Comparison of ENCODE assay signal across 8 cellular contexts in the genomic region with DNA sequence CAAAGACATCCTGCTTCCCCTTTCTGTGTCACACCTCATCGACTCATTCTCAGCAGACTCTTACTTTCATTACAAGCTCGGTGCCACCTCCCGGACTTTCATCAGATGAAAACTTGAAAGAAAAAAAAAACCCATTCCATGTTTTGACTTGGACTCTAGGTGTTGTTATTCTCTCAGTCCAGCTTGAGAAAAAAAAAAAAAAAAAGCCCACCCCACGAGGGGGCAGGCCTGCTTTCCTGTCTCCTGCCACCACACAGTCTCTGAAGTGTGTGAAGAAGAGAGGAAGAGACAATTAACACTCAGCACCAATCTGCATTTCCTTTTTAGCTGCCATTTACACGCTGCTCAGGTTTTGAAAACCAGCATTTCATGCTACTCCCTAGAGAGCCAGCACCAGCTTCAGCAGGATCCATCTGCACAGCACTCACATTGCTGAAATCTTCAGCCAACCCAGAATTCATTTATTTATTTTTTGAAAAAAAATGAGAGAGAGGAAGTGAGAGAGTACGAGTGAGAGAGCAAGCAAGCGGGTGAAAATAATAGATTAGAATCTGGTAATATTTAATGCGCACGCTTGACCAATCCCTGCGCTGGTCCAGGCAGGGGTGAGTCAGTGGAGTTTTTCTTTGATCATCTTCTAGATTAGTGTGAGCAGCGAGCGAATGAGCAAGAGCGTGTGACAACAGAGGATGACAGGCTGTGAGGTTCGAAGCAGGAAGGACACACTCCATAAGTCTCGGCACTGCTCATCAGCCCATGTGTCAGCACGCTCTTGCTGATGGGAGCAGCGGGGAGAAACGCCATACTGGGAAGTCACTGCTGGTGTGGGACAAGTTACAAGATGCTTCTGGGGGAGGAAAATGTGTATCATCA. TPM values are rescaled to one million over a fixed set of nuclear protein-coding genes. Genes with fewer than 3 reads are reported as not detected.
DNase-seq lines count a peak whose midpoint lies in the region; ATAC-seq, FAIRE-seq and TF ChIP-seq lines count a peak whose summit lies in the region.

No MANE protein-coding gene starts in this region.

- H2BK12ac ChIP-seq in trophoblast cell (ENCODE audit: low read length): no peak overlapping the region

- 18% methylated on average over 16 of the region's 18 CpGs for WGBS in esophagus muscularis mucosa
- WGBS in trophoblast cell (ENCODE audit: extremely low coverage, insufficient coverage, insufficient read length): no CpG with 5 or more reads among the region's 18 CpGs

- peaks cover 0 to 11% (median 2%) of the 10 kb centered on the region in 4 donors for H3K27me3 ChIP-seq in esophagus muscularis mucosa
- H3K27me3 ChIP-seq in trophoblast cell (ENCODE audit: insufficient read depth, low read length): no peaks in the 10 kb centered on the region

- intact Hi-C loops in esophagus muscularis mucosa (cut with DNase I): no loop called here

- H3K36me3 ChIP-seq in HEK293 (ENCODE audit: control insufficient read depth in 2 of 2, insufficient read depth in 1 of 2, low read length in 2 of 2) (no peaks in the 10 kb centered on the region), esophagus muscularis mucosa (no peaks in the 10 kb centered on the region), trophoblast cell (ENCODE audit: control insufficient read depth in 1 of 2, insufficient read depth in 2 of 2, low read length in 2 of 2) (no peaks in the 10 kb centered on the region)

- H3K9me3 ChIP-seq in HEK293 (ENCODE audit: control insufficient read depth, insufficient read depth, low read depth, low read length) (no peaks in the 10 kb centered on the region), esophagus muscularis mucosa (no peaks in the 10 kb centered on the region), trophoblast cell (ENCODE audit: insufficient read depth, low read depth, low read length) (no peaks in the 10 kb centered on the region)

- H2BK120ac ChIP-seq in trophoblast cell (ENCODE audit: insufficient read depth, low read length, poor library complexity): no peak overlapping the region

- H3K14ac ChIP-seq in trophoblast cell (ENCODE audit: low read length): no peak overlapping the region

- no peak overlapping the region for H4K8ac ChIP-seq in trophoblast cell (ENCODE audit: low read depth, low read length)

- no peak overlapping the region for H2BK5ac ChIP-seq in trophoblast cell (ENCODE audit: low read depth, low read length, poor library complexity)

- CTCF ChIA-PET in HEK293 (lab: Yijun Ruan, JAX): interaction anchor here (0.7 kb wide), 1 partner anchor 1570 kb away, joined by 3 read pairs; no protein-coding TSS in a partner anchor

- H3K4ac ChIP-seq in trophoblast cell (ENCODE audit: low read depth, low read length): no peak overlapping the region

- no peak overlapping the region for H3K18ac ChIP-seq in trophoblast cell (ENCODE audit: low read length)

- no peak overlapping the region for H3K23ac ChIP-seq in trophoblast cell (ENCODE audit: low read length)

- H3K27ac ChIP-seq in HEK293 (ENCODE audit: extremely low read depth, low read depth, low read length) (no peak overlapping the region), esophagus muscularis mucosa (replicated peaks in 1 of 4) (no peak overlapping the region), trophoblast cell (ENCODE audit: low read depth, low read length) (no peak overlapping the region)

- H3K79me1 ChIP-seq in trophoblast cell (ENCODE audit: low read length): no peaks in the 10 kb centered on the region

- TF ChIP-seq EP300 in esophagus muscularis mucosa (IDR thresholded peaks at IDR 0.05): no peak

- no peak overlapping the region for H3K9ac ChIP-seq in trophoblast cell (ENCODE audit: low read length)

- no peak for TF ChIP-seq POLR2A in esophagus muscularis mucosa (IDR thresholded peaks at IDR 0.05; ENCODE audit: low read depth)

- no peak overlapping the region for H2AFZ ChIP-seq in trophoblast cell (ENCODE audit: insufficient read depth, low read length, poor library complexity)

- no peak for FAIRE-seq in D721Med (lab: Jason Lieb, UNC)

- peak in 2 of 3 experiments; percentile 54 to 76 for DNase-seq in NCI-H1417 (lab: John Stamatoyannopoulos, UW)
- peak; percentile 72 to 79 for DNase-seq in activated CD4-positive, alpha-beta T cell treated with anti-CD3 and anti-CD28 coated beads, Interleukin-2, amount 50 U/mL, for 48 hours
- no peak for DNase-seq in esophagus muscularis mucosa (ENCODE audit: extremely low spot score)
- DNase-seq in trophoblast cell: peak; percentile 25 to 26
- DNase-seq in D721Med (ENCODE audit: insufficient read length, low spot score): no peak
- DNase-seq in occipital lobe (lab: John Stamatoyannopoulos, UW): no peak

- H3K4me2 ChIP-seq in trophoblast cell (ENCODE audit: low read length): no peak overlapping the region

- no peak overlapping the region for H2AK5ac ChIP-seq in trophoblast cell (ENCODE audit: low read length)

- no peak overlapping the region for H4K91ac ChIP-seq in trophoblast cell (ENCODE audit: low read depth, low read length)

- POLR2A ChIA-PET in HEK293 (lab: Yijun Ruan, JAX): interaction anchor here (0.6 to 0.7 kb wide), 2 partner anchors 197 to 790 kb away, joined by 5 to 7 read pairs; no protein-coding TSS in a partner anchor

- TF ChIP-seq CTCF in HEK293 (tag by site-specific recombination; IDR thresholded peaks at IDR 0.05) (no peak), esophagus muscularis mucosa (IDR thresholded peaks at IDR 0.05) (no peak), D721Med (IDR thresholded peaks at IDR 0.05; ENCODE audit: insufficient read depth, missing control alignments) (no peak)

- peak; percentile 89 for ATAC-seq in GM18498 (IDR thresholded peaks at IDR 0.05; ENCODE audit: unreplicated experiment)

- H3K79me2 ChIP-seq in trophoblast cell (ENCODE audit: control insufficient read depth, insufficient read depth, low read length, poor library complexity): no peaks in the 10 kb centered on the region

- no peak overlapping the region for H4K12ac ChIP-seq in trophoblast cell (ENCODE audit: low read depth, low read length)

- H3K4me1 ChIP-seq in HEK293 (ENCODE audit: control insufficient read depth, insufficient read depth, low read length) (peaks cover 4% of the 10 kb centered on the region), esophagus muscularis mucosa (peaks cover 0 to 19% (median 14%) of the 10 kb centered on the region in 4 donors), trophoblast cell (ENCODE audit: control insufficient read depth in 1 of 2, insufficient read depth in 2 of 2, low read length in 2 of 2) (no peaks in the 10 kb centered on the region)

- H3K4me3 ChIP-seq in HEK293 (ENCODE audit: low read depth, low read length): peak overlapping the region; percentile 7; the same call in 1 of the 2 replicates
- peak overlapping the region; percentile 14 to 44 (median 20) for H3K4me3 ChIP-seq in esophagus muscularis mucosa
- H3K4me3 ChIP-seq in trophoblast cell (ENCODE audit: low read depth, low read length): no peak overlapping the region

TF ChIP-seq in HEK293, 187 proteins besides CTCF, POLR2A, EP300 and RAD21 (continues in another document):
- TF ChIP-seq ZNF391 (tag by site-specific recombination; IDR thresholded peaks at IDR 0.05; ENCODE audit: borderline replicate concordance, low read depth) (no peak), KLF7 (tag by site-specific recombination; IDR thresholded peaks at IDR 0.05; ENCODE audit: borderline replicate concordance) (no peak), KLF10 (tag by site-specific recombination; IDR thresholded peaks at IDR 0.05) (no peak), SP2 (tag by site-specific recombination; IDR thresholded peaks at IDR 0.05) (no peak), HOXD13 (CRISPR knock-in tag; IDR thresholded peaks at IDR 0.05; ENCODE audit: borderline replicate concordance) (no peak), SCRT1 (tag by site-specific recombination; IDR thresholded peaks at IDR 0.05; ENCODE audit: borderline replicate concordance) (no peak), ZNF621 (tag by site-specific recombination; IDR thresholded peaks at IDR 0.05) (no peak), PRDM1 (tag by site-specific recombination; IDR thresholded peaks at IDR 0.05) (peak; percentile 26; the same call in 1 of the 2 replicates), ZNF121 (tag by site-specific recombination; IDR thresholded peaks at IDR 0.05) (0 out of 2 replicates have a peak, but pooled peaks have one; percentile 41), BCL11A (tag by site-specific recombination; IDR thresholded peaks at IDR 0.05; ENCODE audit: low read depth) (no peak)
- TF ChIP-seq, protein P1, sequence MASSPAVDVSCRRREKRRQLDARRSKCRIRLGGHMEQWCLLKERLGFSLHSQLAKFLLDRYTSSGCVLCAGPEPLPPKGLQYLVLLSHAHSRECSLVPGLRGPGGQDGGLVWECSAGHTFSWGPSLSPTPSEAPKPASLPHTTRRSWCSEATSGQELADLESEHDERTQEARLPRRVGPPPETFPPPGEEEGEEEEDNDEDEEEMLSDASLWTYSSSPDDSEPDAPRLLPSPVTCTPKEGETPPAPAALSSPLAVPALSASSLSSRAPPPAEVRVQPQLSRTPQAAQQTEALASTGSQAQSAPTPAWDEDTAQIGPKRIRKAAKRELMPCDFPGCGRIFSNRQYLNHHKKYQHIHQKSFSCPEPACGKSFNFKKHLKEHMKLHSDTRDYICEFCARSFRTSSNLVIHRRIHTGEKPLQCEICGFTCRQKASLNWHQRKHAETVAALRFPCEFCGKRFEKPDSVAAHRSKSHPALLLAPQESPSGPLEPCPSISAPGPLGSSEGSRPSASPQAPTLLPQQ (tag by site-specific recombination; IDR thresholded peaks at IDR 0.05): 0 out of 2 replicates have a peak, but pooled peaks have one; percentile 14
- TF ChIP-seq, protein P2, sequence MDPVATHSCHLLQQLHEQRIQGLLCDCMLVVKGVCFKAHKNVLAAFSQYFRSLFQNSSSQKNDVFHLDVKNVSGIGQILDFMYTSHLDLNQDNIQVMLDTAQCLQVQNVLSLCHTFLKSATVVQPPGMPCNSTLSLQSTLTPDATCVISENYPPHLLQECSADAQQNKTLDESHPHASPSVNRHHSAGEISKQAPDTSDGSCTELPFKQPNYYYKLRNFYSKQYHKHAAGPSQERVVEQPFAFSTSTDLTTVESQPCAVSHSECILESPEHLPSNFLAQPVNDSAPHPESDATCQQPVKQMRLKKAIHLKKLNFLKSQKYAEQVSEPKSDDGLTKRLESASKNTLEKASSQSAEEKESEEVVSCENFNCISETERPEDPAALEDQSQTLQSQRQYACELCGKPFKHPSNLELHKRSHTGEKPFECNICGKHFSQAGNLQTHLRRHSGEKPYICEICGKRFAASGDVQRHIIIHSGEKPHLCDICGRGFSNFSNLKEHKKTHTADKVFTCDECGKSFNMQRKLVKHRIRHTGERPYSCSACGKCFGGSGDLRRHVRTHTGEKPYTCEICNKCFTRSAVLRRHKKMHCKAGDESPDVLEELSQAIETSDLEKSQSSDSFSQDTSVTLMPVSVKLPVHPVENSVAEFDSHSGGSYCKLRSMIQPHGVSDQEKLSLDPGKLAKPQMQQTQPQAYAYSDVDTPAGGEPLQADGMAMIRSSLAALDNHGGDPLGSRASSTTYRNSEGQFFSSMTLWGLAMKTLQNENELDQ (tag by site-specific recombination; IDR thresholded peaks at IDR 0.05; ENCODE audit: low read depth): no peak

RNA-seq across cellular contexts. Expression of a gene that starts 23.5 kb away (rescaled TPM):
- total RNA-seq in esophagus muscularis mucosa (not detected), occipital lobe (not detected)
- polyA plus RNA-seq in trophoblast cell (2013): not detected in 2 replicates

RNA-seq across cellular contexts. Expression of a gene that starts 35.1 kb away (rescaled TPM):
- total RNA-seq in esophagus muscularis mucosa: not detected
- polyA plus RNA-seq in trophoblast cell (2013): not detected in 2 replicates
- not detected for total RNA-seq in occipital lobe

Comparison
In these comparisons a context has a peak if more than half of its experiments do, and no peak if none do; other contexts are left out.
1. DNase-seq: peak in NCI-H1417 (2 of 3), activated CD4-positive, alpha-beta T cell treated with anti-CD3 and anti-CD28 coated beads, Interleukin-2, amount 50 U/mL, for 48 hours (2 of 2) and trophoblast cell (2 of 2); none in esophagus muscularis mucosa (single experiment), D721Med (single experiment) and occipital lobe (single experiment).